Comparison of ENCODE assay signal across 8 cellular contexts in the genomic region with DNA sequence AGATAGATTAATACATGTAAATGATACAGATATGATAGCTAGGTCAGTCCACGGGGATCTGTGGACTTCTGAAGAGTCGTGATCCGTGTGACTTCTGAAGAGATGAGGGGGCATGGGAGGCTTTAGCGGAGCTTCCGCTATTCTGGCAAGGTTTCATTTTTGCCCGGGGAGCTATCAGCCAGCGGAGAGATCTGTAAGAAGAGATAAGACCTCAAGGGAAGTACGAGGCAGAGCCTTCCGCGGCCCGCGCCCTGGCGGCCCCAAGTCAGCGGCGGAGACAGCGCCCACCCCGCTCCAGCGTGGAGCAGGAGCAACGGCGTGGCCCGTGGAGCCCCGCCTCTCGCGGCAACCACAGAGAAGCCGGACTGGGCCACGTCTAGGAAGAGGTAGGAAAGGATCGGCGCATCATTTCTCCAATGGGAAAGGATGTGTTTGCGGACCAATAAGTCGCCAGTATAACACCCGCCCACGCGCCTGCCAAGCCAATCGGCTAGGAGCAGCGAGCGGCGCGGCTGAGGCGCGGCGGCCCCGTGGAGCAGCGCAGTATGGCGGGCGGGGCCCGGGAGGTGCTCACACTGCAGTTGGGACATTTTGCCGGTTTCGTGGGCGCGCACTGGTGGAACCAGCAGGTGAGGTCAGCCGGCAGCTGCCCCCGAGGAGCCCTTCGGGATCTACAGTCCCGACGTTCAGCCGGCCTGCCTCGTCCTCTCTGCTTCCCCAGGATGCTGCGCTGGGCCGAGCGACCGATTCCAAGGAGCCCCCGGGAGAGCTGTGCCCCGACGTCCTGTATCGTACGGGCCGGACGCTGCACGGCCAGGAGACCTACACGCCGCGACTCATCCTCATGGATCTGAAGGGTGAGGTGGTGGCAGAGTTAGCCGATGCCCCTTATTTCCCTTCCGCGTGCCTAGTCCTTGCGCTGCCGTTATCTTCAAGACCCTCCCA. TPM values are rescaled to one million over a fixed set of nuclear protein-coding genes. Genes with fewer than 3 reads are reported as not detected.
DNase-seq lines count a peak whose midpoint lies in the region; ATAC-seq lines count a peak whose summit lies in the region.
"Not testable (repeated sequence)": the region's sequence is repeated elsewhere in the genome, so short reads cannot be mapped to it uniquely, and the experiment has no call there.

No MANE protein-coding gene starts in this region.

- peak overlapping the region; percentile 29 to 79 (median 74); a peak in 21 of 22 replicates for H3K27ac ChIP-seq in BLaER1 treated with 17β-estradiol and CSF1 and Interleukin-3, amounts not matched to agents 10 nM and 100 nM

- peak overlapping the region; percentile 59 to 70 (median 63) for H3K4me3 ChIP-seq in BLaER1 treated with 17β-estradiol and CSF1 and Interleukin-3, amounts not matched to agents 10 nM and 100 nM

- peak overlapping the region; percentile 92 for H3K27ac Mint-ChIP-seq in activated CD4-positive, alpha-beta T cell treated with anti-CD3 and anti-CD28 coated beads, Interleukin-2, amount 10 ng/mL, durations not matched to agents 24 days and 14 days

- H3K27me3 ChIP-seq in BLaER1 treated with 17β-estradiol and CSF1 and Interleukin-3, amounts not matched to agents 10 nM and 100 nM: not testable (repeated sequence)

- peak overlapping the region; percentile 69 to 80 (median 77) for H3K9ac ChIP-seq in BLaER1 treated with 17β-estradiol and CSF1 and Interleukin-3, amounts not matched to agents 10 nM and 100 nM

- H3K36me3 ChIP-seq in BLaER1 treated with 17β-estradiol and CSF1 and Interleukin-3, amounts not matched to agents 10 nM and 100 nM: peaks cover 15 to 29% (median 24%) of the 10 kb centered on the region in 11 experiments; a peak in 21 of 22 replicates

- H3K4me1 ChIP-seq in BLaER1 treated with 17β-estradiol and CSF1 and Interleukin-3, amounts not matched to agents 10 nM and 100 nM: peaks cover 7 to 11% (median 9%) of the 10 kb centered on the region in 10 experiments

- H4K20me1 ChIP-seq in BLaER1 treated with 17β-estradiol and CSF1 and Interleukin-3, amounts not matched to agents 10 nM and 100 nM: not testable (repeated sequence)

- not testable (repeated sequence) for H3K9me3 ChIP-seq in BLaER1 treated with 17β-estradiol and CSF1 and Interleukin-3, amounts not matched to agents 10 nM and 100 nM (replicated peaks in 1 of 11)

- ATAC-seq in GM19328 (IDR thresholded peaks at IDR 0.05; ENCODE audit: unreplicated experiment) (peak; percentile 90), HG03469 (IDR thresholded peaks at IDR 0.05; ENCODE audit: unreplicated experiment) (peak; percentile 77), left lobe of liver (peak; percentile 94)

- DNase-seq in NCI-H526 (lab: John Stamatoyannopoulos, UW) (peak; percentile 99), cortex of kidney (lab: John Stamatoyannopoulos, UW) (peak; percentile 22), left lobe of liver (ENCODE audit: low spot score) (peak; percentile 92)
- DNase-seq in activated CD4-positive, alpha-beta T cell treated with anti-CD3 and anti-CD28 coated beads, Interleukin-2, amount 10 ng/mL, durations not matched to agents 24 days and 14 days: peak; percentile 97
- peak; percentile 99 for DNase-seq in stimulated activated CD4-positive, alpha-beta T cell treated with anti-CD3 and anti-CD28 coated beads, Interleukin-2, amount 100 ng/mL, for 24 hours

- H3K4me2 ChIP-seq in BLaER1 treated with 17β-estradiol and CSF1 and Interleukin-3, amounts not matched to agents 10 nM and 100 nM: peak overlapping the region; percentile 76 to 94 (median 83)

- H3K4me3 Mint-ChIP-seq in activated CD4-positive, alpha-beta T cell treated with anti-CD3 and anti-CD28 coated beads, Interleukin-2, amount 10 ng/mL, durations not matched to agents 24 days and 14 days: peak overlapping the region; percentile 93

- H3K9me3 Mint-ChIP-seq in activated CD4-positive, alpha-beta T cell treated with anti-CD3 and anti-CD28 coated beads, Interleukin-2, amount 10 ng/mL, durations not matched to agents 24 days and 14 days: not testable (repeated sequence)

- H3K27me3 Mint-ChIP-seq in activated CD4-positive, alpha-beta T cell treated with anti-CD3 and anti-CD28 coated beads, Interleukin-2, amount 10 ng/mL, durations not matched to agents 24 days and 14 days: not testable (repeated sequence)

- not testable (repeated sequence) for H3K4me1 Mint-ChIP-seq in activated CD4-positive, alpha-beta T cell treated with anti-CD3 and anti-CD28 coated beads, Interleukin-2, amount 10 ng/mL, durations not matched to agents 24 days and 14 days

- intact Hi-C loops in activated CD4-positive, alpha-beta T cell treated with anti-CD3 and anti-CD28 coated beads, Interleukin-2, amount 10 ng/mL, durations not matched to agents 24 days and 14 days (cut with micrococcal nuclease): loop anchor here (1.0 to 5.0 kb wide), 2 partner anchors 57 to 423 kb away; partner anchors contain the start of genes RUSC1 and YY1AP1

- H3K36me3 Mint-ChIP-seq in activated CD4-positive, alpha-beta T cell treated with anti-CD3 and anti-CD28 coated beads, Interleukin-2, amount 10 ng/mL, durations not matched to agents 24 days and 14 days (ENCODE audit: low read depth): peaks cover 12% of the 10 kb centered on the region

RNA-seq across cellular contexts. Expression of gene DAP3, which starts 56.7 kb away (rescaled TPM):
- 193 and 201 TPM in 2 replicates for total RNA-seq in activated CD4-positive, alpha-beta T cell treated with anti-CD3 and anti-CD28 coated beads, Interleukin-2, amount 10 ng/mL, durations not matched to agents 24 days and 14 days
- 62.7 TPM for total RNA-seq in left lobe of liver

RNA-seq across cellular contexts. Expression of gene YY1AP1, which starts 57.0 kb away (rescaled TPM):
- 64.3 and 65.1 TPM in 2 replicates for total RNA-seq in activated CD4-positive, alpha-beta T cell treated with anti-CD3 and anti-CD28 coated beads, Interleukin-2, amount 10 ng/mL, durations not matched to agents 24 days and 14 days
- 20.4 TPM for total RNA-seq in left lobe of liver

Comparison
In these comparisons a context has a peak if more than half of its experiments do, and no peak if none do; other contexts are left out.
1. Peak in every context shown above with its lines: DNase-seq, ATAC-seq, H3K4me3 ChIP-seq and H3K27ac ChIP-seq.
2. DNase-seq: peak in every context shown above with its lines; median percentile 99 in NCI-H526; 99 in stimulated activated CD4-positive, alpha-beta T cell treated with anti-CD3 and anti-CD28 coated beads, Interleukin-2, amount 100 ng/mL, for 24 hours; 97 in activated CD4-positive, alpha-beta T cell treated with anti-CD3 and anti-CD28 coated beads, Interleukin-2, amount 10 ng/mL, durations not matched to agents 24 days and 14 days; 92 in left lobe of liver; 22 in cortex of kidney.